In the genomic region with DNA sequence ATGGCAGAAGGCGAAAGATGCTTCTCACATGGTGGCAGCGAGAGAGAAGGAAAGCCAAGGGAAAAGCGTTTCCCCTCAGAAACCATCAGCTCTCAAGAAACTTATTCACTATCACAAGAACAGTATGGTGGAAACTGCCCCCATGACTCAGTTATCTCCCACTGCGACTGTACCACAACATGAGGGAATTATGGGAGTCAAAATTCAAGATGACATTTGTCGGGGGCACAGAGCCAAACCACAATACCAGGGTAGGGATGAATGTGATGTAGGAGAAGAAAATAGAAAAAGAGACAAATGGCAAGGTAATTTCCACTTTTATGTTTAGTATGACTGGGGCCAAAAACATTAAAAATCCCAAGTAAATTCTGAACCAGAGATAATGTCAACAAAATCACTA, we compare ENCODE assay signal across 16 cellular contexts.
A peak's percentile ranks its signal among the peaks of the same experiment; 100 is the strongest.
DNase-seq lines count a peak whose midpoint lies in the region; ATAC-seq and TF ChIP-seq lines count a peak whose summit lies in the region.
"Had no signal": no experiment of that assay in that cellular context is flagged by ENCODE, and none has a peak within 500 bp of the region (broad histone marks: within the 10 kb centered on the region; RNA-seq: fewer than 3 reads in every experiment).

No MANE protein-coding gene starts in this region.

- peak; percentile 6 for DNase-seq in A172 (ENCODE audit: low spot score)
- peak; percentile 6 for DNase-seq in GM12865 (ENCODE audit: low read depth)
- DNase-seq in OCI-M1 (lab: John Stamatoyannopoulos, UW), result peak; percentile 2
- peak; percentile 1 for DNase-seq in myocyte (ENCODE audit: low read depth)
- no peak for DNase-seq in nucleus accumbens (lab: John Stamatoyannopoulos, UW)
- no peak for DNase-seq in effector CD4-positive, alpha-beta T cell
- DNase-seq: 8988T; ACHN; Caco-2; CD8-positive, alpha-beta T cell; DND-41; GDM1; HCEC 1CT; HFFc6; IMR-90 had no signal

- no peak overlapping the region for H3K4me3 ChIP-seq in GM12865 (ENCODE audit: low read depth, low read length)

- ATAC-seq in HG03378 (IDR thresholded peaks at IDR 0.05; ENCODE audit: unreplicated experiment), result no peak
- ATAC-seq: CD8-positive, alpha-beta T cell had no signal

- TF ChIP-seq CTCF in GM12865 (IDR thresholded peaks at IDR 0.05; ENCODE audit: insufficient read depth, low read depth, low read length, missing control alignments), result no peak

Comparison
In these comparisons a context has a peak if more than half of its experiments do, and no peak if none do; other contexts are left out.
1. DNase-seq: peak in A172 (single experiment), GM12865 (single experiment), OCI-M1 (single experiment) and myocyte (single experiment); none in nucleus accumbens (0 of 56) and effector CD4-positive, alpha-beta T cell (single experiment).